In genomic region chr1:212908071-212908470, GRCh38 we compare ENCODE assay signal across 1 cellular context. TPM values are rescaled to one million over a fixed set of nuclear protein-coding genes. Genes with fewer than 3 reads are reported as not detected.
"Had no signal": no experiment of that assay in that cellular context is flagged by ENCODE, and none has a peak within 500 bp of the region (broad histone marks: within the 10 kb centered on the region; RNA-seq: fewer than 3 reads in every experiment).

No MANE protein-coding gene starts in this region.

RNA-seq across cellular contexts. Expression of gene VASH2, which starts 42.3 kb away (rescaled TPM):
- total RNA-seq: naive thymus-derived CD8-positive, alpha-beta T cell had no signal
